23 cellular contexts compared by ENCODE assay signal in genomic region chr11:70583781-70584218, GRCh38.
"Had no signal": no experiment of that assay in that cellular context is flagged by ENCODE, and none has a peak within 500 bp of the region (broad histone marks: within the 10 kb centered on the region; RNA-seq: fewer than 3 reads in every experiment).

No MANE protein-coding gene starts in this region.

- H3K4me3 Mint-ChIP-seq: activated naive CD8-positive, alpha-beta T cell; activated T-cell treated with anti-CD3 and anti-CD28 coated beads, Interleukin-2, amount 50 U/mL, for 72 hours; mesothelial cell of epicardium; naive B cell; nephron progenitor cell; stimulated activated memory B cell treated with anti-CD40 and anti-IgM and Interleukin-4, amounts not matched to agents 10 μg/mL and 1 μg/mL and 100 μg/mL, for 72 hours; stimulated activated naive CD8-positive, alpha-beta T cell treated with anti-CD3 and anti-CD28 coated beads, Interleukin-15, amount 100 ng/mL, for 72 hours; type B pancreatic cell had no signal

- H3K27me3 Mint-ChIP-seq: stimulated activated memory B cell treated with anti-CD40 and anti-IgM and Interleukin-4, amounts not matched to agents 10 μg/mL and 1 μg/mL and 100 μg/mL, for 72 hours; type B pancreatic cell had no signal

- H3K27ac Mint-ChIP-seq: activated naive CD8-positive, alpha-beta T cell; activated T-cell treated with anti-CD3 and anti-CD28 coated beads, Interleukin-2, amount 50 U/mL, for 72 hours; mesothelial cell of epicardium; nephron progenitor cell; stimulated activated memory B cell treated with anti-CD40 and anti-IgM and Interleukin-4, amounts not matched to agents 10 μg/mL and 1 μg/mL and 100 μg/mL, for 72 hours; stimulated activated naive CD8-positive, alpha-beta T cell treated with anti-CD3 and anti-CD28 coated beads, Interleukin-15, amount 100 ng/mL, for 72 hours; type B pancreatic cell had no signal

- H3K27me3 ChIP-seq: colonic mucosa, right lobe of liver had no signal

- H3K27ac ChIP-seq: colonic mucosa, right lobe of liver, skin epidermis, VCaP had no signal

- ATAC-seq: activated T-cell treated with anti-CD3 and anti-CD28 coated beads, Interleukin-2, amount 50 U/mL, for 72 hours; stimulated activated memory B cell treated with anti-CD40 and anti-IgM and Interleukin-4, amounts not matched to agents 10 μg/mL and 1 μg/mL and 100 μg/mL, for 72 hours; stimulated activated naive CD8-positive, alpha-beta T cell treated with anti-CD3 and anti-CD28 coated beads, Interleukin-15, amount 100 ng/mL, for 72 hours had no signal

- H3K36me3 Mint-ChIP-seq: activated naive CD8-positive, alpha-beta T cell; mesothelial cell of epicardium; naive B cell; stimulated activated memory B cell treated with anti-CD40 and anti-IgM and Interleukin-4, amounts not matched to agents 10 μg/mL and 1 μg/mL and 100 μg/mL, for 72 hours; type B pancreatic cell had no signal

- H3K4me1 Mint-ChIP-seq: mesothelial cell of epicardium; naive B cell; stimulated activated memory B cell treated with anti-CD40 and anti-IgM and Interleukin-4, amounts not matched to agents 10 μg/mL and 1 μg/mL and 100 μg/mL, for 72 hours; stimulated activated naive CD8-positive, alpha-beta T cell treated with anti-CD3 and anti-CD28 coated beads, Interleukin-15, amount 100 ng/mL, for 72 hours had no signal

- H3K4me3 ChIP-seq: colonic mucosa, right lobe of liver, skin epidermis had no signal

- H3K36me3 ChIP-seq: colonic mucosa, right lobe of liver had no signal

- DNase-seq: activated CD4-positive, alpha-beta T cell treated with anti-CD3 and anti-CD28 coated beads for 4 hours; activated CD4-positive, alpha-beta T cell treated with anti-CD3 and anti-CD28 coated beads, Interleukin-2, amount 50 U/mL, for 4 hours; activated naive CD4-positive, alpha-beta T cell treated with Interleukin-2 at 50 U/mL for 16 hours; activated T-cell treated with anti-CD3 and anti-CD28 coated beads for 4 hours; activated T-cell treated with anti-CD3 and anti-CD28 coated beads, Interleukin-2, amount 50 U/mL, for 72 hours; anterior cingulate cortex; colonic mucosa; effector CD8-positive, alpha-beta T cell; hippocampal formation; mammary epithelial cell; naive B cell; nephron progenitor cell; right lobe of liver; stimulated activated CD4-positive, alpha-beta T cell treated with anti-CD3 and anti-CD28 coated beads, Interleukin-1b, Interleukin-23, amount 100 ng/mL, for 48 hours; stimulated activated CD4-positive, alpha-beta T cell treated with anti-CD3 and anti-CD28 coated beads, Interleukin-4, amount 100 ng/mL, for 4 hours; stimulated activated CD8-positive, alpha-beta memory T cell treated with anti-CD3 and anti-CD28 coated beads, Interleukin-4, amount 100 ng/mL, for 48 hours; stimulated activated naive CD8-positive, alpha-beta T cell treated with anti-CD3 and anti-CD28 coated beads, Interleukin-15, amount 100 ng/mL, for 72 hours had no signal

- H3K9me3 ChIP-seq: colonic mucosa, right lobe of liver had no signal

- H3K9me3 Mint-ChIP-seq: mesothelial cell of epicardium; stimulated activated naive CD8-positive, alpha-beta T cell treated with anti-CD3 and anti-CD28 coated beads, Interleukin-15, amount 100 ng/mL, for 72 hours; type B pancreatic cell had no signal

- H3K4me1 ChIP-seq: colonic mucosa, right lobe of liver had no signal
